ENCODE assay signal across 2 cellular contexts in the genomic region with DNA sequence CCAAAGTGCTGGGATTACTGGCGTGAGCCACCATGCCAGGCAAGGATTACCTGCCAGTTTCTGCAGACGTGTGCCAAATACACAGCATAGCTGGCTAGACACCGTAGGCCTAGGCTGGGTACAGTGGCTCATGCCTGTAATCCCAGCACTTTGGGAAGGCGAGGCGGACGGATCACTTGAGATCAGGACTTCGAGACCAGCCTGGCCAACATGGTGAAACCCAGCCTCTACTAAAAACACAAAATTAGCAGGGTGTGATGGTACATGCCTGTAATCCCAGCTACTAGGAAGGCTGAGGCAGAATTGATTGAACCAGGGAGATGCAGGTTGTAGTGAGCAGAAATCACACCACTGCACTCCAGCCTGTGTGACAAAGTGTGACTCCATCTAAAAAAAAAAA.
A peak's percentile ranks its signal among the peaks of the same experiment; 100 is the strongest.
TF ChIP-seq lines count a peak whose summit lies in the region.

No MANE protein-coding gene starts in this region.

TF ChIP-seq in IMR-90, 13 proteins besides CTCF, POLR2A, EP300 and RAD21:
- TF ChIP-seq, protein P1, sequence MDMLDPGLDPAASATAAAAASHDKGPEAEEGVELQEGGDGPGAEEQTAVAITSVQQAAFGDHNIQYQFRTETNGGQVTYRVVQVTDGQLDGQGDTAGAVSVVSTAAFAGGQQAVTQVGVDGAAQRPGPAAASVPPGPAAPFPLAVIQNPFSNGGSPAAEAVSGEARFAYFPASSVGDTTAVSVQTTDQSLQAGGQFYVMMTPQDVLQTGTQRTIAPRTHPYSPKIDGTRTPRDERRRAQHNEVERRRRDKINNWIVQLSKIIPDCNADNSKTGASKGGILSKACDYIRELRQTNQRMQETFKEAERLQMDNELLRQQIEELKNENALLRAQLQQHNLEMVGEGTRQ (IDR thresholded peaks at IDR 0.05; ENCODE audit: low read depth, low read length): no peak
- TF ChIP-seq MAFK (IDR thresholded peaks at IDR 0.05; ENCODE audit: low read depth, low read length): no peak

TF ChIP-seq in K562, 482 proteins besides CTCF, POLR2A, EP300 and RAD21:
- TF ChIP-seq FOXP1 (CRISPR knock-in tag; IDR thresholded peaks at IDR 0.05): no peak
- no peak for TF ChIP-seq SAP30 (IDR thresholded peaks at IDR 0.05; ENCODE audit: borderline replicate concordance, insufficient read depth, low read depth, low read length, poor library complexity, severe bottlenecking)
- TF ChIP-seq XRCC5 (IDR thresholded peaks at IDR 0.05; ENCODE audit: low read depth, low read length): no peak
- no peak for TF ChIP-seq MYC (IDR thresholded peaks at IDR 0.05; ENCODE audit: low read depth, low read length)
- no peak for TF ChIP-seq MYC (CRISPR knock-in tag; IDR thresholded peaks at IDR 0.05; ENCODE audit: borderline replicate concordance, low read depth)
- TF ChIP-seq GTF2E2 (tag; IDR thresholded peaks at IDR 0.05): 0 out of 2 replicates have a peak, but pooled peaks have one; percentile 1
- no peak for TF ChIP-seq DNMT1 (IDR thresholded peaks at IDR 0.05)
